8 cellular contexts compared by ENCODE assay signal in genomic region chr7:28020302-28020940, GRCh38.
A peak's percentile ranks its signal among the peaks of the same experiment; 100 is the strongest.
DNase-seq lines count a peak whose midpoint lies in the region; ATAC-seq and TF ChIP-seq lines count a peak whose summit lies in the region.

No MANE protein-coding gene starts in this region.

- peak; percentile 90 for TF ChIP-seq CTCF in osteocyte (IDR thresholded peaks at IDR 0.05)

- no peak overlapping the region for H3K4me3 Mint-ChIP-seq in activated T-helper 1 cell treated with anti-CD3 and anti-CD28 coated beads, Interleukin-12 subunit alpha, Interleukin-12 subunit beta, Interleukin-2, Interleukin-4 antibody, amounts not matched to agents 30 ng/mL and 10 ng/mL and 1 ng/mL, durations not matched to agents 14 hours and 24 hours and 36 hours
- H3K4me3 Mint-ChIP-seq in osteocyte (ENCODE audit: unreplicated experiment), result no peak overlapping the region

- DNase-seq in COR-L47 (lab: John Stamatoyannopoulos, UW) (peak; percentile 67), HUDEP-2 (lab: John Stamatoyannopoulos, UW; ENCODE audit: unreplicated experiment in 76 of 76) (peak in 58 of 76 experiments; percentile 6 to 73 (median 42)), NOMO-1 treated with DMSO at 0.1 percent for 48 hours (lab: John Stamatoyannopoulos, UW; ENCODE audit: unreplicated experiment) (peak; percentile 55), glomerular endothelial cell (ENCODE audit: extremely low read depth, low read depth, low spot score) (peak; percentile 50), osteocyte (ENCODE audit: extremely low spot score, unreplicated experiment) (no peak)
- DNase-seq in activated T-helper 1 cell treated with anti-CD3 and anti-CD28 coated beads, Interleukin-12 subunit alpha, Interleukin-12 subunit beta, Interleukin-2, Interleukin-4 antibody, amounts not matched to agents 30 ng/mL and 10 ng/mL and 1 ng/mL, durations not matched to agents 14 hours and 24 hours and 36 hours (ENCODE audit: low spot score), result peak; percentile 26

- H3K9me3 Mint-ChIP-seq in activated T-helper 1 cell treated with anti-CD3 and anti-CD28 coated beads, Interleukin-12 subunit alpha, Interleukin-12 subunit beta, Interleukin-2, Interleukin-4 antibody, amounts not matched to agents 30 ng/mL and 10 ng/mL and 1 ng/mL, durations not matched to agents 14 hours and 24 hours and 36 hours, result no peaks in the 10 kb centered on the region
- no peaks in the 10 kb centered on the region for H3K9me3 Mint-ChIP-seq in osteocyte (ENCODE audit: unreplicated experiment)

- intact Hi-C loops in activated T-helper 1 cell treated with anti-CD3 and anti-CD28 coated beads, Interleukin-12 subunit alpha, Interleukin-12 subunit beta, Interleukin-2, Interleukin-4 antibody, amounts not matched to agents 30 ng/mL and 10 ng/mL and 1 ng/mL, durations not matched to agents 14 hours and 24 hours and 36 hours (cut with micrococcal nuclease), result loop anchor here (1.0 to 5.0 kb wide), 4 partner anchors 99 to 824 kb away; no protein-coding TSS in a partner anchor

- no peak overlapping the region for H3K27ac Mint-ChIP-seq in activated T-helper 1 cell treated with anti-CD3 and anti-CD28 coated beads, Interleukin-12 subunit alpha, Interleukin-12 subunit beta, Interleukin-2, Interleukin-4 antibody, amounts not matched to agents 30 ng/mL and 10 ng/mL and 1 ng/mL, durations not matched to agents 14 hours and 24 hours and 36 hours
- H3K27ac Mint-ChIP-seq in osteocyte (ENCODE audit: unreplicated experiment), result no peak overlapping the region

- peak; percentile 57 for ATAC-seq in GM19372 (IDR thresholded peaks at IDR 0.05; ENCODE audit: low read depth, unreplicated experiment)
- ATAC-seq in HG03565 (IDR thresholded peaks at IDR 0.05; ENCODE audit: unreplicated experiment), result no peak

- no peaks in the 10 kb centered on the region for H3K36me3 Mint-ChIP-seq in activated T-helper 1 cell treated with anti-CD3 and anti-CD28 coated beads, Interleukin-12 subunit alpha, Interleukin-12 subunit beta, Interleukin-2, Interleukin-4 antibody, amounts not matched to agents 30 ng/mL and 10 ng/mL and 1 ng/mL, durations not matched to agents 14 hours and 24 hours and 36 hours (ENCODE audit: low read depth)
- no peaks in the 10 kb centered on the region for H3K36me3 Mint-ChIP-seq in osteocyte (ENCODE audit: unreplicated experiment)

- H3K27me3 Mint-ChIP-seq in activated T-helper 1 cell treated with anti-CD3 and anti-CD28 coated beads, Interleukin-12 subunit alpha, Interleukin-12 subunit beta, Interleukin-2, Interleukin-4 antibody, amounts not matched to agents 30 ng/mL and 10 ng/mL and 1 ng/mL, durations not matched to agents 14 hours and 24 hours and 36 hours (ENCODE audit: insufficient read depth), result peaks cover 7% of the 10 kb centered on the region
- H3K27me3 Mint-ChIP-seq in osteocyte (ENCODE audit: unreplicated experiment), result no peaks in the 10 kb centered on the region

- peaks cover 7% of the 10 kb centered on the region for H3K4me1 Mint-ChIP-seq in activated T-helper 1 cell treated with anti-CD3 and anti-CD28 coated beads, Interleukin-12 subunit alpha, Interleukin-12 subunit beta, Interleukin-2, Interleukin-4 antibody, amounts not matched to agents 30 ng/mL and 10 ng/mL and 1 ng/mL, durations not matched to agents 14 hours and 24 hours and 36 hours (ENCODE audit: low read depth)
- peaks cover 33% of the 10 kb centered on the region for H3K4me1 Mint-ChIP-seq in osteocyte (ENCODE audit: unreplicated experiment)
